7 cellular contexts compared by ENCODE assay signal in genomic region chr3:28575748-28576589, GRCh38.
DNase-seq lines count a peak whose midpoint lies in the region; ATAC-seq and TF ChIP-seq lines count a peak whose summit lies in the region.

No MANE protein-coding gene starts in this region.

- H3K79me1 ChIP-seq in IMR-90 (ENCODE audit: low read depth in 1 of 2, low read length in 2 of 2): no peaks in the 10 kb centered on the region

- DNase-seq in IMR-90 (no peak), adrenal gland (peak in 5 of 7 donors; percentile 2 to 61 (median 18))
- no peak for DNase-seq in activated naive CD4-positive, alpha-beta T cell treated with anti-CD3 and anti-CD28 coated beads, Interleukin-2, amount 10 ng/mL, durations not matched to agents 7 days and 5 days

- H3K4me3 Mint-ChIP-seq in activated naive CD4-positive, alpha-beta T cell treated with anti-CD3 and anti-CD28 coated beads, Interleukin-2, amount 10 ng/mL, durations not matched to agents 7 days and 5 days: no peak overlapping the region

- no peak overlapping the region for H3K27ac Mint-ChIP-seq in activated naive CD4-positive, alpha-beta T cell treated with anti-CD3 and anti-CD28 coated beads, Interleukin-2, amount 10 ng/mL, durations not matched to agents 7 days and 5 days

- no TSS peak for BruUV-seq in IMR-90 (replicated peaks; lab: Mats Ljungman, UMichigan)

- no peak overlapping the region for H3K14ac ChIP-seq in IMR-90 (replicated peaks; ENCODE audit: low read depth, low read length)

- no peaks in the 10 kb centered on the region for H3K9me3 Mint-ChIP-seq in activated naive CD4-positive, alpha-beta T cell treated with anti-CD3 and anti-CD28 coated beads, Interleukin-2, amount 10 ng/mL, durations not matched to agents 7 days and 5 days

- H3K36me3 ChIP-seq in IMR-90 (ENCODE audit: control insufficient read depth, insufficient read depth, low read length): no peaks in the 10 kb centered on the region
- H3K36me3 ChIP-seq in adrenal gland (replicated peaks in 1 of 2): no peaks in the 10 kb centered on the region
- H3K36me3 ChIP-seq in iPS-20b (ENCODE audit: insufficient read depth, low read depth, low read length): no peaks in the 10 kb centered on the region
- H3K36me3 ChIP-seq in stomach smooth muscle (ENCODE audit: control insufficient read depth in 2 of 2, insufficient read depth in 2 of 2, low read length in 2 of 2): no peaks in the 10 kb centered on the region

- no peak overlapping the region for H4K91ac ChIP-seq in IMR-90 (ENCODE audit: insufficient read depth, low read depth, low read length)

- no peak overlapping the region for H2AK9ac ChIP-seq in IMR-90 (replicated peaks; ENCODE audit: low read depth, low read length, poor library complexity)

- H3K18ac ChIP-seq in IMR-90 (ENCODE audit: low read depth, low read length): no peak overlapping the region

- 0% methylated on average over 30 of the region's 75 CpGs; no CpG with 5 or more reads in 1 of the 2 experiments for WGBS in IMR-90 (ENCODE audit: extremely low coverage in 2 of 2, insufficient read length in 1 of 2), 2 experiments
- WGBS in adrenal gland, 4 donors: 1 to 3% (median 1%) methylated on average over 11 to 75 of the region's 75 CpGs

- ATAC-seq in IMR-90 (ENCODE audit: low read depth) (peak; percentile 74), GM21619 (IDR thresholded peaks at IDR 0.05; ENCODE audit: unreplicated experiment) (no peak), HG02884 (IDR thresholded peaks at IDR 0.05; ENCODE audit: unreplicated experiment) (no peak)

- H4K5ac ChIP-seq in IMR-90 (ENCODE audit: low read depth, low read length): no peak overlapping the region

- H3K4ac ChIP-seq in IMR-90 (ENCODE audit: low read depth, low read length): no peak overlapping the region

- no peak for TF ChIP-seq RAD21 in IMR-90 (IDR thresholded peaks at IDR 0.05; ENCODE audit: low read length)

- H2BK120ac ChIP-seq in IMR-90 (ENCODE audit: low read depth, low read length): no peak overlapping the region

- no peak overlapping the region for H3K56ac ChIP-seq in IMR-90 (ENCODE audit: extremely low read depth, insufficient read depth, low read length)

- no peak for TF ChIP-seq CTCF in IMR-90 (conservative IDR thresholded peaks at IDR 0.05; ENCODE audit: low read depth, low read length)
- TF ChIP-seq CTCF in adrenal gland (IDR thresholded peaks at IDR 0.05): no peak

- peak overlapping the region; percentile 76 for H2AFZ ChIP-seq in IMR-90 (replicated peaks; ENCODE audit: low read length, poor library complexity)

- H2BK20ac ChIP-seq in IMR-90 (ENCODE audit: low read depth, low read length): no peak overlapping the region

- dilution Hi-C loops in IMR-90 (cut with HindIII; ENCODE audit: low sequenced_read_pairs, unreplicated experiment): no loop called here

- H3K27me3 Mint-ChIP-seq in activated naive CD4-positive, alpha-beta T cell treated with anti-CD3 and anti-CD28 coated beads, Interleukin-2, amount 10 ng/mL, durations not matched to agents 7 days and 5 days: peaks cover 40% of the 10 kb centered on the region

- no peaks in the 10 kb centered on the region for H3K4me1 ChIP-seq in IMR-90 (ENCODE audit: control insufficient read depth, insufficient read depth, low read length)
- H3K4me1 ChIP-seq in adrenal gland (replicated peaks in 1 of 2): peaks cover 7 to 14% of the 10 kb centered on the region in 2 donors
- peaks cover 20% of the 10 kb centered on the region; the same call in 1 of the 2 replicates for H3K4me1 ChIP-seq in iPS-20b (ENCODE audit: insufficient read depth, low read length)
- H3K4me1 ChIP-seq in stomach smooth muscle (ENCODE audit: control insufficient read depth, insufficient read depth, low read length): peaks cover 15% of the 10 kb centered on the region

- H3K36me3 Mint-ChIP-seq in activated naive CD4-positive, alpha-beta T cell treated with anti-CD3 and anti-CD28 coated beads, Interleukin-2, amount 10 ng/mL, durations not matched to agents 7 days and 5 days: no peaks in the 10 kb centered on the region

- intact Hi-C loops in IMR-90 (cut with micrococcal nuclease): no loop called here
- intact Hi-C loops in adrenal gland (cut with DNase I): no loop called here

- H3K9me1 ChIP-seq in IMR-90 (ENCODE audit: insufficient read depth, low read length): no peaks in the 10 kb centered on the region

- H4K20me1 ChIP-seq in IMR-90 (ENCODE audit: insufficient read depth, low read length): no peaks in the 10 kb centered on the region

- in situ Hi-C loops in IMR-90 (cut with MboI; ENCODE audit: low sequenced_read_pairs): no loop called here

- no peak overlapping the region for H2AK5ac ChIP-seq in IMR-90 (ENCODE audit: low read depth, low read length)

- H3K9me3 ChIP-seq in IMR-90 (ENCODE audit: control insufficient read depth, insufficient read depth, low read length) (no peaks in the 10 kb centered on the region), adrenal gland (replicated peaks in 1 of 3) (no peaks in the 10 kb centered on the region), iPS-20b (ENCODE audit: insufficient read depth, low read depth, low read length) (no peaks in the 10 kb centered on the region), stomach smooth muscle (ENCODE audit: control insufficient read depth in 2 of 2, low read length in 2 of 2) (no peaks in the 10 kb centered on the region)

- H3K9ac ChIP-seq in IMR-90 (ENCODE audit: low read depth, low read length) (no peak overlapping the region), iPS-20b (ENCODE audit: low read depth, low read length) (peak overlapping the region; percentile 68; the same call in 1 of the 2 replicates), stomach smooth muscle (ENCODE audit: low read length in 2 of 2) (peak overlapping the region in 1 of 2 donors; percentile 9)

- H2BK5ac ChIP-seq in IMR-90 (ENCODE audit: low read depth, low read length, poor library complexity, severe bottlenecking): no peak overlapping the region

- CTCF ChIA-PET in IMR-90 (lab: Yijun Ruan, JAX): no interaction called here
- CTCF ChIA-PET in activated naive CD4-positive, alpha-beta T cell treated with anti-CD3 and anti-CD28 coated beads, Interleukin-2, amount 10 ng/mL, durations not matched to agents 7 days and 5 days (lab: Charles Lee): no interaction called here

- H3K4me3 ChIP-seq in IMR-90 (ENCODE audit: insufficient read depth, low read depth, low read length) (no peak overlapping the region), adrenal gland (peak overlapping the region in 2 of 4 donors; percentile 23 to 51), iPS-20b (ENCODE audit: low read length) (peak overlapping the region; percentile 88), stomach smooth muscle (ENCODE audit: low read length in 2 of 2) (peak overlapping the region; percentile 74 to 78)

- no peak overlapping the region for H3K23ac ChIP-seq in IMR-90 (ENCODE audit: low read depth, low read length)

- H3K27me3 ChIP-seq in IMR-90 (ENCODE audit: control insufficient read depth, insufficient read depth, low read length) (peaks cover 30% of the 10 kb centered on the region), adrenal gland (peaks cover 12% of the 10 kb centered on the region), iPS-20b (ENCODE audit: insufficient read depth, low read length) (peaks cover 56% of the 10 kb centered on the region), stomach smooth muscle (ENCODE audit: control insufficient read depth in 1 of 2, insufficient read depth in 2 of 2, low read length in 2 of 2) (peaks cover 0 to 2% of the 10 kb centered on the region in 2 donors)

- H3K4me2 ChIP-seq in IMR-90 (ENCODE audit: low read depth, low read length): peak overlapping the region; percentile 17; the same call in 1 of the 2 replicates

- TF ChIP-seq POLR2A in IMR-90 (IDR thresholded peaks at IDR 0.05; ENCODE audit: low read depth, low read length): no peak
- no peak for TF ChIP-seq POLR2A in adrenal gland (IDR thresholded peaks at IDR 0.05)

- POLR2A ChIA-PET in IMR-90 (lab: Charles Lee; ENCODE audit: unreplicated experiment): no interaction called here

- no peak overlapping the region for H4K8ac ChIP-seq in IMR-90 (ENCODE audit: low read depth in 2 of 2, low read length in 2 of 2)

- no peak overlapping the region for H2BK15ac ChIP-seq in IMR-90 (ENCODE audit: low read depth, low read length)

- H3K27ac ChIP-seq in IMR-90 (ENCODE audit: insufficient read depth, low read length) (no peak overlapping the region), adrenal gland (peak overlapping the region in 1 of 5 donors; percentile 47), iPS-20b (ENCODE audit: low read length) (no peak overlapping the region), stomach smooth muscle (ENCODE audit: low read length) (no peak overlapping the region)

- no peaks in the 10 kb centered on the region for H3K4me1 Mint-ChIP-seq in activated naive CD4-positive, alpha-beta T cell treated with anti-CD3 and anti-CD28 coated beads, Interleukin-2, amount 10 ng/mL, durations not matched to agents 7 days and 5 days

TF ChIP-seq in IMR-90, 13 proteins besides CTCF, POLR2A, EP300 and RAD21:
- TF ChIP-seq ELK1 (IDR thresholded peaks at IDR 0.05; ENCODE audit: borderline replicate concordance, low read depth, low read length): no peak
- no peak for TF ChIP-seq CEBPB (IDR thresholded peaks at IDR 0.05; ENCODE audit: low read depth, low read length)
- no peak for TF ChIP-seq RCOR1 (IDR thresholded peaks at IDR 0.05; ENCODE audit: insufficient replicate concordance, low read length)
- TF ChIP-seq, protein P1, sequence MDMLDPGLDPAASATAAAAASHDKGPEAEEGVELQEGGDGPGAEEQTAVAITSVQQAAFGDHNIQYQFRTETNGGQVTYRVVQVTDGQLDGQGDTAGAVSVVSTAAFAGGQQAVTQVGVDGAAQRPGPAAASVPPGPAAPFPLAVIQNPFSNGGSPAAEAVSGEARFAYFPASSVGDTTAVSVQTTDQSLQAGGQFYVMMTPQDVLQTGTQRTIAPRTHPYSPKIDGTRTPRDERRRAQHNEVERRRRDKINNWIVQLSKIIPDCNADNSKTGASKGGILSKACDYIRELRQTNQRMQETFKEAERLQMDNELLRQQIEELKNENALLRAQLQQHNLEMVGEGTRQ (IDR thresholded peaks at IDR 0.05; ENCODE audit: low read depth, low read length): no peak
- no peak for TF ChIP-seq SMC3 (IDR thresholded peaks at IDR 0.05; ENCODE audit: low read depth, low read length)
- no peak for TF ChIP-seq FOS (IDR thresholded peaks at IDR 0.05; ENCODE audit: low read depth, low read length)
- no peak for TF ChIP-seq MAFK (IDR thresholded peaks at IDR 0.05; ENCODE audit: low read depth, low read length)
- no peak for TF ChIP-seq MAZ (IDR thresholded peaks at IDR 0.05; ENCODE audit: borderline replicate concordance, low read depth, low read length)
- TF ChIP-seq RFX5 (IDR thresholded peaks at IDR 0.05; ENCODE audit: low read depth, low read length): no peak

Comparison
In these comparisons a context has a peak if more than half of its experiments do, and no peak if none do; other contexts are left out.
1. DNase-seq: peak in adrenal gland (5 of 7); none in IMR-90 (single experiment) and activated naive CD4-positive, alpha-beta T cell treated with anti-CD3 and anti-CD28 coated beads, Interleukin-2, amount 10 ng/mL, durations not matched to agents 7 days and 5 days (single experiment).